In genomic region chr19:11848594-11849263, GRCh38 we compare ENCODE assay signal across 8 cellular contexts. TPM values are rescaled to one million over a fixed set of nuclear protein-coding genes. Genes with fewer than 3 reads are reported as not detected.
DNase-seq lines count a peak whose midpoint lies in the region; ATAC-seq and TF ChIP-seq lines count a peak whose summit lies in the region.

ZNF439 (plus strand) TSS chr19:11848726; CDS start chr19:11848868, 142 bp downstream.

- H3K4me1 Mint-ChIP-seq in T-helper 1 cell treated with Interleukin-12 subunit alpha and Interleukin-12 subunit beta and Interleukin-4 antibody, amounts not matched to agents 30 μg/mL and 1 μg/mL, for 36 hours (ENCODE audit: low read depth): peaks cover 12% of the 10 kb centered on the region

- no peaks in the 10 kb centered on the region for H3K36me3 ChIP-seq in BE2C
- H3K36me3 ChIP-seq in upper lobe of right lung: no peaks in the 10 kb centered on the region

- peak within 1 kb of the TSS; percentile 71 for H3K27ac ChIP-seq in upper lobe of right lung

- peak within 1 kb of the TSS; percentile 73 for H3K27ac Mint-ChIP-seq in T-helper 1 cell treated with Interleukin-12 subunit alpha and Interleukin-12 subunit beta and Interleukin-4 antibody, amounts not matched to agents 30 μg/mL and 1 μg/mL, for 36 hours

- intact Hi-C loops in left ventricle myocardium superior (cut with micrococcal nuclease): no loop called here
- intact Hi-C loops in upper lobe of right lung (cut with DNase I): no loop called here

- DNase-seq in BE2C (peak; percentile 94), NB4 (ENCODE audit: low read depth) (peak; percentile 95), amniotic stem cell (lab: John Stamatoyannopoulos, UW) (peak; percentile 77), left ventricle myocardium superior (peak; percentile 97), putamen (ENCODE audit: low spot score) (peak; percentile 92), upper lobe of right lung (peak; percentile 96)

- peak; percentile 65 for TF ChIP-seq POLR2A in NB4 (IDR thresholded peaks at IDR 0.05; ENCODE audit: extremely low read depth, insufficient read length)

- ATAC-seq in GM19463 (IDR thresholded peaks at IDR 0.05; ENCODE audit: unreplicated experiment) (peak; percentile 81), left ventricle myocardium superior (peak; percentile 100), upper lobe of right lung (peak; percentile 100)

- H3K4me3 ChIP-seq in BE2C (ENCODE audit: low read depth, low read length): peak within 1 kb of the TSS; percentile 70
- H3K4me3 ChIP-seq in NB4 (ENCODE audit: low read depth, low read length): peak within 1 kb of the TSS; percentile 83
- peak within 1 kb of the TSS; percentile 83 for H3K4me3 ChIP-seq in upper lobe of right lung

- H3K27me3 Mint-ChIP-seq in T-helper 1 cell treated with Interleukin-12 subunit alpha and Interleukin-12 subunit beta and Interleukin-4 antibody, amounts not matched to agents 30 μg/mL and 1 μg/mL, for 36 hours (ENCODE audit: low read depth): no peaks in the 10 kb centered on the region

- peaks cover 26% of the 10 kb centered on the region for H3K36me3 Mint-ChIP-seq in T-helper 1 cell treated with Interleukin-12 subunit alpha and Interleukin-12 subunit beta and Interleukin-4 antibody, amounts not matched to agents 30 μg/mL and 1 μg/mL, for 36 hours (ENCODE audit: low read depth)

- H3K4me1 ChIP-seq in BE2C: no peaks in the 10 kb centered on the region
- peaks cover 10% of the 10 kb centered on the region for H3K4me1 ChIP-seq in upper lobe of right lung

- peak within 1 kb of the TSS; percentile 81 for H3K4me3 Mint-ChIP-seq in T-helper 1 cell treated with Interleukin-12 subunit alpha and Interleukin-12 subunit beta and Interleukin-4 antibody, amounts not matched to agents 30 μg/mL and 1 μg/mL, for 36 hours

- TF ChIP-seq CTCF in BE2C (IDR thresholded peaks at IDR 0.05; ENCODE audit: low read depth, low read length) (no peak), NB4 (IDR thresholded peaks at IDR 0.05; ENCODE audit: low read depth, low read length) (no peak), upper lobe of right lung (IDR thresholded peaks at IDR 0.05) (no peak)

- H3K9me3 Mint-ChIP-seq in T-helper 1 cell treated with Interleukin-12 subunit alpha and Interleukin-12 subunit beta and Interleukin-4 antibody, amounts not matched to agents 30 μg/mL and 1 μg/mL, for 36 hours: peaks cover 54% of the 10 kb centered on the region

- H3K27me3 ChIP-seq in BE2C (no peaks in the 10 kb centered on the region), upper lobe of right lung (no peaks in the 10 kb centered on the region)

- H3K9me3 ChIP-seq in BE2C (no peaks in the 10 kb centered on the region), upper lobe of right lung (no peaks in the 10 kb centered on the region)

RNA-seq across cellular contexts. Expression of gene ZNF439, which starts in this region (rescaled TPM):
- 5.8 TPM for polyA plus RNA-seq in BE2C (2012; ENCODE audit: insufficient read depth, insufficient read length, low read depth)
- total RNA-seq in left ventricle myocardium superior (3.7 TPM), upper lobe of right lung (9.4 TPM)

Comparison
In these comparisons a context has a peak if more than half of its experiments do, and no peak if none do; other contexts are left out.
1. Peak in every context shown above with its lines: DNase-seq, ATAC-seq, H3K4me3 ChIP-seq and H3K27ac ChIP-seq.